Comparison of ENCODE assay signal across 9 cellular contexts in the genomic region with DNA sequence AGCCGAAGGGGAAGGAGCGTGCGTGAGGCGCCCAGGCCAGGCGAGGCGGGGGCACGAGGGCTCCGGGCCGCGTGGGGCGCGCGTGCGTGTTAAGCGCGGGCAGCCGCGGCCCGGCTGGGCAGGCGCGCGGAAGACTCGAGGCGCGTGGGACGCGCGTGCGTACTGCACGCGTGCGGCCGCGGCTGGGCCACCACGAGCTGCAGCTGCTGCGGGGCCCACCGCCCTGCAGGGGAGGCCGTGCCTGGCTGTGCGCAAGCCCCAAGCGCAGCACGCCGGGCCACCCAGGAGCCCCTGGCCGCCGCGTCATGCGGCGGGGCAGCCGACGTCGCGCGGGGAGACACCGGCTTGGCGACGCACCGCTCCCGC. TPM values are rescaled to one million over a fixed set of nuclear protein-coding genes. Genes with fewer than 3 reads are reported as not detected.
DNase-seq lines count a peak whose midpoint lies in the region; ATAC-seq and TF ChIP-seq lines count a peak whose summit lies in the region.
"Had no signal": no experiment of that assay in that cellular context is flagged by ENCODE, and none has a peak within 500 bp of the region (broad histone marks: within the 10 kb centered on the region; RNA-seq: fewer than 3 reads in every experiment).

No MANE protein-coding gene starts in this region.

- no peak for TF ChIP-seq POLR2A in testis (IDR thresholded peaks at IDR 0.05)

- H3K9me3 ChIP-seq in testis = no peaks in the 10 kb centered on the region

- no peaks in the 10 kb centered on the region for H3K36me3 ChIP-seq in testis (ENCODE audit: low read depth, missing control alignments)

- peak overlapping the region in 1 of 2 donors; percentile 30 for H3K27ac ChIP-seq in testis

- intact Hi-C loops in testis (cut with DNase I; ENCODE audit: low total_unique reads) (no loop called here), left colon (cut with DNase I, micrococcal nuclease) (no loop called here)

- no peaks in the 10 kb centered on the region for H3K9me3 Mint-ChIP-seq in activated T-cell treated with anti-CD3 and anti-CD28 coated beads, Interleukin-2, amount 50 U/mL, for 4 hours

- peak; percentile 63 for DNase-seq in activated CD8-positive, alpha-beta memory T cell treated with anti-CD3 and anti-CD28 coated beads for 24 hours
- DNase-seq in activated CD8-positive, alpha-beta memory T cell treated with anti-CD3 and anti-CD28 coated beads, Interleukin-2, amount 50 U/mL, for 4 hours = no peak
- DNase-seq in activated T-cell treated with anti-CD3 and anti-CD28 coated beads, Interleukin-2, amount 50 U/mL, for 4 hours = no peak
- DNase-seq in left kidney (ENCODE audit: low read depth, low spot score) (peak; percentile 79), testis (no peak), left colon (no peak), amniotic stem cell (lab: John Stamatoyannopoulos, UW) (no peak), AG08395 (ENCODE audit: low spot score) (no peak)

- peaks cover 16% of the 10 kb centered on the region for H3K4me1 Mint-ChIP-seq in activated T-cell treated with anti-CD3 and anti-CD28 coated beads, Interleukin-2, amount 50 U/mL, for 4 hours (ENCODE audit: low read depth)

- H3K27me3 ChIP-seq in testis = no peaks in the 10 kb centered on the region

- peak overlapping the region; percentile 43 to 57 for H3K4me3 ChIP-seq in testis

- peak overlapping the region; percentile 67 for H3K4me3 Mint-ChIP-seq in activated T-cell treated with anti-CD3 and anti-CD28 coated beads, Interleukin-2, amount 50 U/mL, for 4 hours

- peaks cover 4% of the 10 kb centered on the region for H3K4me1 ChIP-seq in testis

- WGBS in testis, 2 donors = 2% methylated on average over 49 of the region's 57 CpGs; no CpG with 5 or more reads in 1 of the 2 donors

- H3K36me3 Mint-ChIP-seq in activated T-cell treated with anti-CD3 and anti-CD28 coated beads, Interleukin-2, amount 50 U/mL, for 4 hours (ENCODE audit: insufficient read depth) = no peaks in the 10 kb centered on the region

- H3K27me3 Mint-ChIP-seq in activated T-cell treated with anti-CD3 and anti-CD28 coated beads, Interleukin-2, amount 50 U/mL, for 4 hours (ENCODE audit: low read depth) = peaks cover 50% of the 10 kb centered on the region

- TF ChIP-seq CTCF in testis (IDR thresholded peaks at IDR 0.05) = no peak

- peak; percentile 39 to 48 for ATAC-seq in activated T-cell treated with anti-CD3 and anti-CD28 coated beads, Interleukin-2, amount 50 U/mL, for 4 hours
- ATAC-seq in left colon = no peak

RNA-seq across cellular contexts. Expression of gene TRIM71, which starts 0.6 kb away (rescaled TPM):
- under 1 TPM; 0.18 to 0.25 (median 0.19) TPM for total RNA-seq in activated T-cell treated with anti-CD3 and anti-CD28 coated beads, Interleukin-2, amount 50 U/mL, for 4 hours
- 10 to 100 TPM; 20.6 to 21.0 TPM for total RNA-seq in testis
- polyA plus RNA-seq in testis (ENCODE audit: insufficient read depth, low read depth, low replicate concordance) = 9.9 TPM
- not detected for total RNA-seq in left colon
- total RNA-seq: aorta had no signal
- polyA plus RNA-seq: aorta had no signal

Comparison
In these comparisons a context has a peak if more than half of its experiments do, and no peak if none do; other contexts are left out.
1. DNase-seq: peak in activated CD8-positive, alpha-beta memory T cell treated with anti-CD3 and anti-CD28 coated beads for 24 hours (single experiment) and left kidney (single experiment); none in activated CD8-positive, alpha-beta memory T cell treated with anti-CD3 and anti-CD28 coated beads, Interleukin-2, amount 50 U/mL, for 4 hours (single experiment), activated T-cell treated with anti-CD3 and anti-CD28 coated beads, Interleukin-2, amount 50 U/mL, for 4 hours (single experiment), testis (single experiment), left colon (0 of 2), amniotic stem cell (single experiment) and AG08395 (single experiment).
2. RNA of gene TRIM71, which starts 0.6 kb away (total RNA-seq): 20.6 to 21.0 TPM in testis; 0.18 to 0.25 TPM in activated T-cell treated with anti-CD3 and anti-CD28 coated beads, Interleukin-2, amount 50 U/mL, for 4 hours and not detected in left colon; every median in the first group is over 10 times any median in the second.